In the genomic region with DNA sequence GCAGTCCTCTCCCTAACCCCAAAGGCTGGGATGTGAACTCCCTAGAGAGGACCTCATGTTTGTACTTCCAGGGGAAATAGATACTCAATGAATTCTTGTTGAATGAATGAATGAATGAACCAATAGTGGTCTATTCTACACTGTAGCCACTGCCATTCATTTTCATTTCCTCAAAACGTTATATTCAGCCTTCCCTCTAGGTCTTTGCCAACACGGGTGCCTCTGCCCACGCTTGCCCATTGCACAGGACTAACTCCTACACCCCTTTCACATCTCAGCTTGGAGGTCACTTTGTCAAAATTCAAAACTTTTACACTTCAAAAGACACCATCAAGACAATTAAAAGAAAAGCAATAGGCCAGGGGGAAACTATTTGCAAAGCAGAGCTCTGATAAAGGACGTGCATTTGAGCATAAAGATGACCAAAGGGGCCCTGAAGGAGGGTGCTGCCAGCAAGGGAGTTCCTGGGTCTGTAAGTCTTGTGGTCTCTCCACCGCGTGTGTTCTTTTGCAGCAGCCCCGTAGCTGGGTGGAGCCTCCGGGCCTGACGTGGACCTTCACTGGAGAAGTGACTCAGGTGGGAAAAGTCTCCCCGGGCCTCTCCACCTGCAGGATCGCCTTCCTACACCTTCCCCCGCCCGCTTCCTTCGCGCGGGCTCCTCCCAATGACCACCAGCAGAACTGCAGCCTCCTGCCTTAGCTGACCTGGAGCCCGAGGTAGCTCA, we compare ENCODE assay signal across 8 cellular contexts. TPM values are rescaled to one million over a fixed set of nuclear protein-coding genes. Genes with fewer than 3 reads are reported as not detected.
DNase-seq lines count a peak whose midpoint lies in the region; ATAC-seq and TF ChIP-seq lines count a peak whose summit lies in the region.

No MANE protein-coding gene starts in this region.

- POLR2A ChIA-PET in HEK293T (lab: Yijun Ruan, JAX): interaction anchor here (0.7 kb wide), 1 partner anchor 26 kb away, joined by 3 read pairs; no protein-coding TSS in a partner anchor
- POLR2A ChIA-PET in activated CD4-positive, alpha-beta memory T cell treated with anti-CD3 and anti-CD28 coated beads for 36 hours (lab: Charles Lee): no interaction called here

- peaks cover 4% of the 10 kb centered on the region for H3K4me1 Mint-ChIP-seq in activated CD4-positive, alpha-beta memory T cell treated with anti-CD3 and anti-CD28 coated beads for 36 hours (ENCODE audit: low read depth)

- CTCF ChIA-PET in HEK293T (lab: Yijun Ruan, JAX): interaction anchor here (0.7 to 2.8 kb wide), 20 partner anchors 9 to 113 kb away, joined by 3 to 34 read pairs (median 3); no protein-coding TSS in a partner anchor
- CTCF ChIA-PET in activated CD4-positive, alpha-beta memory T cell treated with anti-CD3 and anti-CD28 coated beads for 36 hours (lab: Charles Lee): interaction anchor here (0.6 to 4.1 kb wide), 12 partner anchors 12 to 985 kb away, joined by 3 to 32 read pairs (median 4); a partner anchor contains a TSS

- peak; percentile 36 for DNase-seq in NK-92 treated with Interleukin-12 subunit alpha and Interleukin-12 subunit beta, amount 100 ng/mL, for 24 hours (lab: John Stamatoyannopoulos, UW)
- no peak for DNase-seq in NK-92 (lab: John Stamatoyannopoulos, UW; ENCODE audit: unreplicated experiment)
- peak; percentile 79 for DNase-seq in HEK293T (ENCODE audit: extremely low spot score)
- peak; percentile 42 to 49 for DNase-seq in NCI-H1930 (lab: John Stamatoyannopoulos, UW)
- DNase-seq in activated CD4-positive, alpha-beta memory T cell treated with anti-CD3 and anti-CD28 coated beads for 36 hours: peak; percentile 61
- DNase-seq in glomerular visceral epithelial cell (ENCODE audit: extremely low spot score): peak; percentile 58
- DNase-seq in stimulated activated CD4-positive, alpha-beta T cell treated with anti-CD3 and anti-CD28 coated beads, Interleukin-12 subunit alpha, Interleukin-12 subunit beta, amount 100 ng/mL, for 48 hours (ENCODE audit: low read depth in 2 of 3, low spot score in 1 of 3): peak; percentile 12 to 30 (median 27)

- H3K4me3 Mint-ChIP-seq in activated CD4-positive, alpha-beta memory T cell treated with anti-CD3 and anti-CD28 coated beads for 36 hours: no peak overlapping the region

- intact Hi-C loops in activated CD4-positive, alpha-beta memory T cell treated with anti-CD3 and anti-CD28 coated beads for 36 hours (cut with micrococcal nuclease): loop anchor here (5.0 kb wide), 1 partner anchor 61 kb away; no protein-coding TSS in a partner anchor

- ATAC-seq in GM19324 (IDR thresholded peaks at IDR 0.05; ENCODE audit: low FRiP score, unreplicated experiment): no peak

- H3K27me3 Mint-ChIP-seq in activated CD4-positive, alpha-beta memory T cell treated with anti-CD3 and anti-CD28 coated beads for 36 hours: peaks cover 21% of the 10 kb centered on the region

- H3K36me3 Mint-ChIP-seq in activated CD4-positive, alpha-beta memory T cell treated with anti-CD3 and anti-CD28 coated beads for 36 hours: no peaks in the 10 kb centered on the region

- H3K27ac Mint-ChIP-seq in activated CD4-positive, alpha-beta memory T cell treated with anti-CD3 and anti-CD28 coated beads for 36 hours: no peak overlapping the region

- H3K9me3 Mint-ChIP-seq in activated CD4-positive, alpha-beta memory T cell treated with anti-CD3 and anti-CD28 coated beads for 36 hours: no peaks in the 10 kb centered on the region

TF ChIP-seq in HEK293T, 16 proteins besides CTCF, POLR2A, EP300 and RAD21:
- no peak for TF ChIP-seq HDGF (IDR thresholded peaks at IDR 0.05; ENCODE audit: borderline replicate concordance)
- TF ChIP-seq SUZ12 (IDR thresholded peaks at IDR 0.05): no peak
- TF ChIP-seq SP1 (IDR thresholded peaks at IDR 0.05): no peak
- no peak for TF ChIP-seq FOXA1 (IDR thresholded peaks at IDR 0.05)
- TF ChIP-seq FOXK2 (IDR thresholded peaks at IDR 0.05): no peak
- TF ChIP-seq, protein P1, sequence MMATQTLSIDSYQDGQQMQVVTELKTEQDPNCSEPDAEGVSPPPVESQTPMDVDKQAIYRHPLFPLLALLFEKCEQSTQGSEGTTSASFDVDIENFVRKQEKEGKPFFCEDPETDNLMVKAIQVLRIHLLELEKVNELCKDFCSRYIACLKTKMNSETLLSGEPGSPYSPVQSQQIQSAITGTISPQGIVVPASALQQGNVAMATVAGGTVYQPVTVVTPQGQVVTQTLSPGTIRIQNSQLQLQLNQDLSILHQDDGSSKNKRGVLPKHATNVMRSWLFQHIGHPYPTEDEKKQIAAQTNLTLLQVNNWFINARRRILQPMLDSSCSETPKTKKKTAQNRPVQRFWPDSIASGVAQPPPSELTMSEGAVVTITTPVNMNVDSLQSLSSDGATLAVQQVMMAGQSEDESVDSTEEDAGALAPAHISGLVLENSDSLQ (IDR thresholded peaks at IDR 0.05): no peak
- TF ChIP-seq ELF4 (IDR thresholded peaks at IDR 0.05): no peak
- TF ChIP-seq ARNT (IDR thresholded peaks at IDR 0.05): no peak
- no peak for TF ChIP-seq TARDBP (IDR thresholded peaks at IDR 0.05)
- no peak for TF ChIP-seq LEF1 (IDR thresholded peaks at IDR 0.05; ENCODE audit: borderline replicate concordance)
- no peak for TF ChIP-seq NFRKB (IDR thresholded peaks at IDR 0.05)
- no peak for TF ChIP-seq ZNF384 (IDR thresholded peaks at IDR 0.05)
- no peak for TF ChIP-seq FOXM1 (IDR thresholded peaks at IDR 0.05; ENCODE audit: borderline replicate concordance)
- no peak for TF ChIP-seq BHLHE40 (IDR thresholded peaks at IDR 0.05; ENCODE audit: borderline replicate concordance)
- TF ChIP-seq L3MBTL2 (conservative IDR thresholded peaks at IDR 0.05): no peak
- no peak for TF ChIP-seq CTBP1 (IDR thresholded peaks at IDR 0.05; ENCODE audit: borderline replicate concordance)

RNA-seq across cellular contexts. Expression of a gene that starts 31.5 kb away (rescaled TPM):
- 1 to 10 TPM in 1 of 2 experiments, under 1 TPM in 1; 0.80 to 1.7 TPM for total RNA-seq in activated CD4-positive, alpha-beta memory T cell treated with anti-CD3 and anti-CD28 coated beads for 36 hours

RNA-seq across cellular contexts. Expression of a gene that starts 57.9 kb away (rescaled TPM):
- total RNA-seq in activated CD4-positive, alpha-beta memory T cell treated with anti-CD3 and anti-CD28 coated beads for 36 hours: not detected
